ENCODE assay signal across 13 cellular contexts in the genomic region with DNA sequence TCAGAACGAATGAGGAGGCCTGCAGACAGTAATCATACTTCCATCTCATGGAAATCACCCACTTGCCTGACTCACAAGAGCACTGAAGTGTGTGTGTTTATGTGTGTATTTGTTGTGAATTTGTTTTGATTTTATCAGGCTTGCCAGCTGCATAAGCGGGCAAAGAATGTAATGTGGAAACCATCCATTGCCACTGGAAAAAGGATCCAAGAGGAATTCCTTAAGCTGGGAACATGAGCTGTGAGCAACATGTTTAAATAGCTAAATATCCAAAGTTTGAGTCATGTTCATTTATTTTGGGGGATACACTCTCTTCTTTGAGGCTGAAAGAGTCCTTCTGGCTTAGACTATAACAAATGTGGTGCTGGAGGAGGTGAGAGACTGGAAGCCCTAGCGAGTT.
A peak's percentile ranks its signal among the peaks of the same experiment; 100 is the strongest.
DNase-seq lines count a peak whose midpoint lies in the region; ATAC-seq and TF ChIP-seq lines count a peak whose summit lies in the region.
"Had no signal": no experiment of that assay in that cellular context is flagged by ENCODE, and none has a peak within 500 bp of the region (broad histone marks: within the 10 kb centered on the region; RNA-seq: fewer than 3 reads in every experiment).

No MANE protein-coding gene starts in this region.

- no peaks in the 10 kb centered on the region for H3K9me3 ChIP-seq in heart right ventricle
- no peaks in the 10 kb centered on the region for H3K9me3 ChIP-seq in left lung
- no peaks in the 10 kb centered on the region for H3K9me3 ChIP-seq in aorta (ENCODE audit: control insufficient read depth, low read length)
- H3K9me3 ChIP-seq: mucosa of descending colon had no signal

- H3K27ac ChIP-seq in heart right ventricle (peak overlapping the region in 6 of 10 donors; percentile 0 to 67 (median 35)), left lung (peak overlapping the region in 1 of 2 donors; percentile 50), aorta (ENCODE audit: low read depth in 1 of 2, low read length in 2 of 2) (peak overlapping the region; percentile 82 to 87)

- 86 to 93% methylated on average over 3 of the region's 3 CpGs for WGBS in heart right ventricle, 2 donors
- 4 to 6% methylated on average over 3 of the region's 3 CpGs for WGBS in aorta, 2 donors

- H3K4me1 ChIP-seq in heart right ventricle (no peaks in the 10 kb centered on the region), left lung (peaks cover 5 to 15% of the 10 kb centered on the region in 2 donors), aorta (ENCODE audit: control insufficient read depth in 1 of 2, insufficient read depth in 2 of 2, low read length in 2 of 2) (peaks cover 4% of the 10 kb centered on the region in 2 donors)

- H3K4me3 ChIP-seq in heart right ventricle (no peak overlapping the region), left lung (no peak overlapping the region), aorta (ENCODE audit: low read length in 2 of 2) (peak overlapping the region in 1 of 2 donors; percentile 54)
- H3K4me3 ChIP-seq: mucosa of descending colon had no signal

- no peak for ATAC-seq in heart right ventricle
- ATAC-seq in left lung: peak; percentile 69
- ATAC-seq in aorta (ENCODE audit: low FRiP score): peak; percentile 71
- ATAC-seq: esophagus mucosa, mucosa of descending colon, Right ventricle myocardium inferior had no signal

- intact Hi-C loops in heart right ventricle (cut with DNase I): loop anchor here in 2 of 10 donors (10.0 kb wide), 2 partner anchors 54 to 196 kb away; no protein-coding TSS in a partner anchor
- intact Hi-C loops in cardiac septum (cut with DNase I): no loop called here
- intact Hi-C loops in left lung (cut with DNase I): no loop called here
- intact Hi-C loops in aorta (cut with DNase I): loop anchor here (5.0 to 10.0 kb wide), 7 partner anchors 36 to 196 kb away; partner anchors contain the start of gene TBX2 (in 2 of the 2)

- no peaks in the 10 kb centered on the region for H3K27me3 ChIP-seq in heart right ventricle
- H3K27me3 ChIP-seq in left lung: no peaks in the 10 kb centered on the region
- no peaks in the 10 kb centered on the region for H3K27me3 ChIP-seq in aorta (ENCODE audit: control insufficient read depth in 1 of 2, insufficient read depth in 2 of 2, low read length in 1 of 2)

- TF ChIP-seq CTCF in heart right ventricle (IDR thresholded peaks at IDR 0.05) (no peak), left lung (IDR thresholded peaks at IDR 0.05) (no peak)

- H3K36me3 ChIP-seq in heart right ventricle (no peaks in the 10 kb centered on the region), left lung (no peaks in the 10 kb centered on the region), aorta (ENCODE audit: control insufficient read depth in 1 of 2, insufficient read depth in 2 of 2, low read length in 1 of 2) (no peaks in the 10 kb centered on the region)

- DNase-seq in heart right ventricle (no peak), cardiac septum (ENCODE audit: low spot score) (no peak), astrocyte of the hippocampus (ENCODE audit: low read depth, low spot score) (peak; percentile 94), left lung (no peak), aorta (no peak), KG1 (lab: John Stamatoyannopoulos, UW) (no peak), NCI-H774 (lab: John Stamatoyannopoulos, UW) (no peak)
- no peak for DNase-seq in stimulated activated CD4-positive, alpha-beta T cell treated with anti-CD3 and anti-CD28 coated beads, Interleukin-1b, Interleukin-23, amount 100 ng/mL, for 48 hours
- DNase-seq: activated CD4-positive, CD25-positive, alpha-beta regulatory T cell treated with anti-CD3 and anti-CD28 coated beads, Interleukin-2, amount 50 U/mL, for 72 hours; mucosa of descending colon; NCI-H2107 had no signal

Comparison
In these comparisons a context has a peak if more than half of its experiments do, and no peak if none do; other contexts are left out.
1. ATAC-seq: peak in left lung (single experiment) and aorta (single experiment); none in heart right ventricle (0 of 8).
2. intact Hi-C loops: an anchor here in aorta (5.0 to 10.0 kb wide); none called in cardiac septum and left lung.